In genomic region chr19:22604571-22605274, GRCh38 we compare ENCODE assay signal across 25 cellular contexts. TPM values are rescaled to one million over a fixed set of nuclear protein-coding genes. Genes with fewer than 3 reads are reported as not detected.
DNase-seq lines count a peak whose midpoint lies in the region; FAIRE-seq and TF ChIP-seq lines count a peak whose summit lies in the region.
"Had no signal": no experiment of that assay in that cellular context is flagged by ENCODE, and none has a peak within 500 bp of the region (broad histone marks: within the 10 kb centered on the region; RNA-seq: fewer than 3 reads in every experiment).

No MANE protein-coding gene starts in this region.

- H3K27me3 ChIP-seq in right atrium auricular region = no peaks in the 10 kb centered on the region
- H3K27me3 ChIP-seq: BLaER1 had no signal

- H3K9me3 ChIP-seq in right atrium auricular region = no peaks in the 10 kb centered on the region
- H3K9me3 ChIP-seq: Caco-2, HAP-1 had no signal

- no peak overlapping the region for H3K27ac Mint-ChIP-seq in osteocyte (ENCODE audit: unreplicated experiment)
- H3K27ac Mint-ChIP-seq: B cell; CD4-positive, CD25-positive, alpha-beta regulatory T cell; CD8-positive, alpha-beta T cell; HFFc6 had no signal

- 78 to 87% methylated on average over 10 of the region's 10 CpGs for WGBS in lower leg skin, 2 donors

- DNase-seq in right atrium auricular region (ENCODE audit: low spot score) (peak; percentile 49), cardiac septum (ENCODE audit: low spot score) (no peak), lower leg skin (ENCODE audit: low spot score in 2 of 2) (peak; percentile 4 to 79), osteocyte (ENCODE audit: extremely low spot score, unreplicated experiment) (peak; percentile 75), OCI-M1 (lab: John Stamatoyannopoulos, UW) (no peak), D721Med (ENCODE audit: insufficient read length, low spot score) (no peak), retina (no peak)
- no peak for DNase-seq in stimulated activated CD4-positive, alpha-beta T cell treated with anti-CD3 and anti-CD28 coated beads, Interleukin-2, amount 100 ng/mL, for 48 hours
- DNase-seq: Caco-2; CD4-positive, CD25-positive, alpha-beta regulatory T cell; CD8-positive, alpha-beta T cell; DMS 273 treated with DMSO at 0.1 percent for 48 hours; DMS79; EL; GDM1; GOT3; HFFc6 had no signal

- peaks cover 6% of the 10 kb centered on the region for H3K36me3 Mint-ChIP-seq in osteocyte (ENCODE audit: unreplicated experiment)
- H3K36me3 Mint-ChIP-seq: CD4-positive, CD25-positive, alpha-beta regulatory T cell; CD8-positive, alpha-beta T cell had no signal

- H3K4me1 Mint-ChIP-seq in osteocyte (ENCODE audit: unreplicated experiment) = no peaks in the 10 kb centered on the region
- H3K4me1 Mint-ChIP-seq: B cell; CD4-positive, CD25-positive, alpha-beta regulatory T cell had no signal

- H3K4me3 ChIP-seq in right atrium auricular region = no peak overlapping the region
- H3K4me3 ChIP-seq in lower leg skin (ENCODE audit: low read depth, poor library complexity, severe bottlenecking) = no peak overlapping the region
- H3K4me3 ChIP-seq: BLaER1, GM12878, HAP-1 had no signal

- no peaks in the 10 kb centered on the region for H3K4me1 ChIP-seq in right atrium auricular region
- H3K4me1 ChIP-seq: BLaER1, Caco-2, HAP-1 had no signal

- peaks cover 36% of the 10 kb centered on the region for H3K9me3 Mint-ChIP-seq in osteocyte (ENCODE audit: unreplicated experiment)
- H3K9me3 Mint-ChIP-seq: CD8-positive, alpha-beta T cell had no signal

- no peak overlapping the region for H3K27ac ChIP-seq in right atrium auricular region
- H3K27ac ChIP-seq: 22Rv1, BLaER1, C4-2B had no signal

- no peak overlapping the region for H3K4me3 Mint-ChIP-seq in osteocyte (ENCODE audit: unreplicated experiment)
- H3K4me3 Mint-ChIP-seq: B cell; CD8-positive, alpha-beta T cell; HFFc6 had no signal

- no peaks in the 10 kb centered on the region for H3K27me3 Mint-ChIP-seq in osteocyte (ENCODE audit: unreplicated experiment)
- H3K27me3 Mint-ChIP-seq: B cell; CD4-positive, CD25-positive, alpha-beta regulatory T cell had no signal

- intact Hi-C loops in cardiac septum (cut with DNase I) (no loop called here), lower leg skin (cut with DNase I; ENCODE audit: low total_unique reads) (no loop called here)

- TF ChIP-seq POLR2A in lower leg skin (IDR thresholded peaks at IDR 0.05) = no peak

- no peaks in the 10 kb centered on the region for H3K36me3 ChIP-seq in right atrium auricular region
- H3K36me3 ChIP-seq: BLaER1, HAP-1 had no signal

- no peak for FAIRE-seq in D721Med (lab: Jason Lieb, UNC)
- FAIRE-seq: A204.1, GM12878, H54 had no signal

- TF ChIP-seq CTCF in right atrium auricular region (IDR thresholded peaks at IDR 0.05) (no peak), lower leg skin (IDR thresholded peaks at IDR 0.05) (no peak), osteocyte (IDR thresholded peaks at IDR 0.05) (no peak), D721Med (IDR thresholded peaks at IDR 0.05; ENCODE audit: insufficient read depth, missing control alignments) (no peak)

RNA-seq across cellular contexts. Expression of gene ZNF492, which starts 29.4 kb away (rescaled TPM):
- total RNA-seq in right atrium auricular region = under 1 TPM; 0.08 to 0.19 TPM
- total RNA-seq in cardiac septum = 0.13 TPM
- under 1 TPM; 0.08 to 0.84 (median 0.23) TPM for total RNA-seq in lower leg skin
- not detected in 2 replicates for total RNA-seq in osteocyte
- total RNA-seq: Caco-2, GM12878 had no signal

Comparison
In these comparisons a context has a peak if more than half of its experiments do, and no peak if none do; other contexts are left out.
1. DNase-seq: peak in right atrium auricular region (single experiment), lower leg skin (2 of 2) and osteocyte (single experiment); none in cardiac septum (single experiment), OCI-M1 (single experiment), stimulated activated CD4-positive, alpha-beta T cell treated with anti-CD3 and anti-CD28 coated beads, Interleukin-2, amount 100 ng/mL, for 48 hours (0 of 2), D721Med (single experiment) and retina (single experiment).